12 cellular contexts compared by ENCODE assay signal in genomic region chr20:49568491-49569151, GRCh38. TPM values are rescaled to one million over a fixed set of nuclear protein-coding genes. Genes with fewer than 3 reads are reported as not detected.
DNase-seq lines count a peak whose midpoint lies in the region; ATAC-seq and TF ChIP-seq lines count a peak whose summit lies in the region.
"Had no signal": no experiment of that assay in that cellular context is flagged by ENCODE, and none has a peak within 500 bp of the region (broad histone marks: within the 10 kb centered on the region; RNA-seq: fewer than 3 reads in every experiment).

No MANE protein-coding gene starts in this region.

- peaks cover 21% of the 10 kb centered on the region for H3K27me3 ChIP-seq in upper lobe of right lung

- H3K9me3 Mint-ChIP-seq in activated T-cell treated with anti-CD3 and anti-CD28 coated beads, Interleukin-2, amount 50 U/mL, for 72 hours: no peaks in the 10 kb centered on the region

- H3K4me3 ChIP-seq in fibroblast of mammary gland (ENCODE audit: control insufficient read depth, low read depth, low read length): peak overlapping the region; percentile 7
- no peak overlapping the region for H3K4me3 ChIP-seq in upper lobe of right lung
- H3K4me3 ChIP-seq: GM12878 had no signal

- no peaks in the 10 kb centered on the region for H3K4me1 ChIP-seq in upper lobe of right lung
- H3K4me1 ChIP-seq: psoas muscle had no signal

- H3K4me1 Mint-ChIP-seq in activated T-cell treated with anti-CD3 and anti-CD28 coated beads, Interleukin-2, amount 50 U/mL, for 72 hours (ENCODE audit: low read depth): peaks cover 29% of the 10 kb centered on the region

- H3K27me3 Mint-ChIP-seq in activated T-cell treated with anti-CD3 and anti-CD28 coated beads, Interleukin-2, amount 50 U/mL, for 72 hours (ENCODE audit: low read depth): peaks cover 63% of the 10 kb centered on the region

- peak overlapping the region; percentile 74 for H3K4me3 Mint-ChIP-seq in activated T-cell treated with anti-CD3 and anti-CD28 coated beads, Interleukin-2, amount 50 U/mL, for 72 hours

- no peak overlapping the region for H3K27ac Mint-ChIP-seq in activated T-cell treated with anti-CD3 and anti-CD28 coated beads, Interleukin-2, amount 50 U/mL, for 72 hours

- no peak for DNase-seq in activated T-cell treated with anti-CD3 and anti-CD28 coated beads, Interleukin-2, amount 50 U/mL, for 72 hours
- DNase-seq in activated T-cell treated with anti-CD3 and anti-CD28 coated beads for 4 hours (no peak), fibroblast of mammary gland (ENCODE audit: low read depth) (no peak), mesenteric fat pad (ENCODE audit: low spot score) (peak; percentile 85), upper lobe of right lung (no peak), NCI-H345 (lab: John Stamatoyannopoulos, UW) (no peak)
- DNase-seq: NCI-H187 treated with DMSO at 0.1 percent for 48 hours had no signal

- ATAC-seq in activated T-cell treated with anti-CD3 and anti-CD28 coated beads, Interleukin-2, amount 50 U/mL, for 72 hours (replicated peaks in 1 of 2): peak in 1 of 2 donors; percentile 31
- ATAC-seq in upper lobe of right lung (peak; percentile 14), GM21526 (IDR thresholded peaks at IDR 0.05; ENCODE audit: low FRiP score, unreplicated experiment) (no peak), HG02852 (IDR thresholded peaks at IDR 0.05; ENCODE audit: unreplicated experiment) (no peak)
- ATAC-seq: GM12878 had no signal

- H3K27ac ChIP-seq in upper lobe of right lung: no peak overlapping the region
- H3K27ac ChIP-seq: SK-N-MC had no signal

- H3K36me3 Mint-ChIP-seq in activated T-cell treated with anti-CD3 and anti-CD28 coated beads, Interleukin-2, amount 50 U/mL, for 72 hours (ENCODE audit: insufficient read depth in 2 of 2): no peaks in the 10 kb centered on the region

- no peaks in the 10 kb centered on the region for H3K9me3 ChIP-seq in upper lobe of right lung
- H3K9me3 ChIP-seq: psoas muscle had no signal

- no peaks in the 10 kb centered on the region for H3K36me3 ChIP-seq in upper lobe of right lung

- intact Hi-C loops in upper lobe of right lung (cut with DNase I): no loop called here

- TF ChIP-seq CTCF in fibroblast of mammary gland (conservative IDR thresholded peaks at IDR 0.05; ENCODE audit: control insufficient read depth, insufficient read depth, low read depth, low read length) (no peak), upper lobe of right lung (IDR thresholded peaks at IDR 0.05) (no peak)

RNA-seq across cellular contexts. Expression of gene PTGIS, which starts 0.7 kb away (rescaled TPM):
- total RNA-seq in activated T-cell treated with anti-CD3 and anti-CD28 coated beads, Interleukin-2, amount 50 U/mL, for 72 hours: 1 to 10 TPM; 1.8 to 6.3 TPM
- total RNA-seq in mesenteric fat pad: 124 TPM
- total RNA-seq in upper lobe of right lung: 42.1 TPM
